In the genomic region with DNA sequence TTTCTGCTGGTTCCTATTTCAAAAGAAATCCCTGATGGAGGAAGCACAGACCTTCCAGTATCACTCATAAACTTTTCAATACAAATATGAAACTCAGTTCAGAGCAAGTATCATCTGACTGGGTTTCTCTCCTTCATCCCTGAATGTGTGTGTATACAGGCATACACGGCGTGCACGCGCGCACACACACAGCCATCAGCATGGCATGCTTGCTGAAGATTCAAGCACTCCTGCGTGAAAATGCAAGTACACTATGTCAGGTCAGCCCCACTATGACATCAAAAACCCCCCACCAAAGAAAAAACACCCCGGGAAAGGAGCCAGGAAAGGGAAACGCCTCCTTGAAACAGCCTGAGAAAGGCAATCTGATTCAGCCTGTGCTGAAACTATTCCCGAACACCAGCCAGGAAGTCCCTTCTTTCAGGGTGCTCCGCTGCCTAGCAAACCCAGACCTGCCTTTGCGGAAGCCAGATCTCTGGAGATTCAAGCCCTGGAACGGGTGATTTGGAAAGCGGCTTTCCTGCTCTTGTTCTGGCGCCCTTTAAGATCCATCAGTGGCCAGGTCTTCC, we compare ENCODE assay signal across 8 cellular contexts. TPM values are rescaled to one million over a fixed set of nuclear protein-coding genes. Genes with fewer than 3 reads are reported as not detected.
A peak's percentile ranks its signal among the peaks of the same experiment; 100 is the strongest.
DNase-seq lines count a peak whose midpoint lies in the region; ATAC-seq and TF ChIP-seq lines count a peak whose summit lies in the region.

No MANE protein-coding gene starts in this region.

- H3K4me2 ChIP-seq in neural cell (ENCODE audit: low read length): peak overlapping the region; percentile 82

- H3K4me3 ChIP-seq in WI38 (ENCODE audit: low read depth, low read length): peak overlapping the region; percentile 59
- H3K4me3 ChIP-seq in foreskin fibroblast (ENCODE audit: low read depth in 1 of 2, low read length in 2 of 2): peak overlapping the region; percentile 43
- peak overlapping the region; percentile 79 for H3K4me3 ChIP-seq in neural cell (ENCODE audit: low read length)

- H3K9ac ChIP-seq in neural cell (ENCODE audit: low read length): peak overlapping the region; percentile 83

- TF ChIP-seq EP300 in neural cell (conservative IDR thresholded peaks at IDR 0.05; ENCODE audit: poor library complexity, severe bottlenecking): no peak

- TF ChIP-seq RAD21 in neural cell (conservative IDR thresholded peaks at IDR 0.05): no peak

- peak; percentile 7 for ATAC-seq in HG02678 (IDR thresholded peaks at IDR 0.05; ENCODE audit: unreplicated experiment)

- TF ChIP-seq CTCF in WI38 (IDR thresholded peaks at IDR 0.05; ENCODE audit: low read depth, low read length) (no peak), foreskin fibroblast (IDR thresholded peaks at IDR 0.05; ENCODE audit: low read depth, low read length) (no peak), neural cell (IDR thresholded peaks at IDR 0.05; ENCODE audit: poor library complexity, severe bottlenecking) (no peak)

- peaks cover 5% of the 10 kb centered on the region for H3F3A ChIP-seq in neural cell (ENCODE audit: insufficient read depth, low read length, poor library complexity, severe bottlenecking)

- no peaks in the 10 kb centered on the region for H3K9me3 ChIP-seq in neural cell (ENCODE audit: low read length)

- DNase-seq in NCI-H1105 treated with DMSO at 0.1 percent for 48 hours (lab: John Stamatoyannopoulos, UW) (peak; percentile 48), NCI-H1105 (lab: John Stamatoyannopoulos, UW) (no peak), foreskin fibroblast (peak in 1 of 2 donors; percentile 55), OCI-M2 (lab: John Stamatoyannopoulos, UW; ENCODE audit: unreplicated experiment) (no peak), MV-4-11 (lab: John Stamatoyannopoulos, UW) (no peak)

- H3K36me3 ChIP-seq in neural cell (ENCODE audit: insufficient read depth, low read length): no peaks in the 10 kb centered on the region

- no peaks in the 10 kb centered on the region for H4K20me1 ChIP-seq in neural cell (ENCODE audit: insufficient read depth)

- H3K27ac ChIP-seq in neural cell (ENCODE audit: low read length): peak overlapping the region; percentile 88

- no peaks in the 10 kb centered on the region for H3K27me3 ChIP-seq in neural cell (ENCODE audit: insufficient read depth, low read depth, low read length)

- H3K79me2 ChIP-seq in neural cell (replicated peaks; ENCODE audit: insufficient read depth, low read length): peaks cover 27% of the 10 kb centered on the region

- no peaks in the 10 kb centered on the region for H3K9me2 ChIP-seq in neural cell (ENCODE audit: insufficient read depth, low read length)

- peak overlapping the region; percentile 69 for H2AFZ ChIP-seq in neural cell (ENCODE audit: low read depth, low read length)

TF ChIP-seq in neural cell, 6 proteins besides CTCF, POLR2A, EP300 and RAD21:
- no peak for TF ChIP-seq POLR2AphosphoS5 (IDR thresholded peaks at IDR 0.05)
- peak; percentile 90 for TF ChIP-seq MXI1 (conservative IDR thresholded peaks at IDR 0.05; ENCODE audit: poor library complexity, severe bottlenecking)
- peak; percentile 18 for TF ChIP-seq TAF1 (IDR thresholded peaks at IDR 0.05; ENCODE audit: low read depth)
TF ChIP-seq in neural cell: peak in this region for 2.

RNA-seq across cellular contexts. Expression of gene KLHL3, which starts 0.8 kb away (rescaled TPM):
- polyA plus RNA-seq in neural cell: 10.9 and 12.9 TPM in 2 replicates
- 17.3 and 30.4 TPM in 2 replicates for polyA minus RNA-seq in neural cell

RNA-seq across cellular contexts. Expression of gene HNRNPA0, which starts 19.1 kb away (rescaled TPM):
- 73.7 and 80.3 TPM in 2 replicates for polyA plus RNA-seq in neural cell
- polyA minus RNA-seq in neural cell: 82.3 and 94.7 TPM in 2 replicates
